Comparison of ENCODE assay signal across 1 cellular context in genomic region chr17:3502466-3502865, GRCh38.
TF ChIP-seq lines count a peak whose summit lies in the region.

No MANE protein-coding gene starts in this region.

TF ChIP-seq in GM23338, 12 proteins besides CTCF, POLR2A, EP300 and RAD21:
- no peak for TF ChIP-seq ZNF462 (CRISPR knock-in tag; IDR thresholded peaks at IDR 0.05)
- no peak for TF ChIP-seq NANOG (IDR thresholded peaks at IDR 0.05; ENCODE audit: borderline replicate concordance)
- TF ChIP-seq STAT1 (IDR thresholded peaks at IDR 0.05; ENCODE audit: unreplicated experiment): no peak
- TF ChIP-seq ZNF331 (CRISPR knock-in tag; IDR thresholded peaks at IDR 0.05; ENCODE audit: low read depth): no peak
- no peak for TF ChIP-seq REST (IDR thresholded peaks at IDR 0.05; ENCODE audit: unreplicated experiment)
- no peak for TF ChIP-seq JUNB (IDR thresholded peaks at IDR 0.05; ENCODE audit: unreplicated experiment)
- no peak for TF ChIP-seq POLR2AphosphoS5 (IDR thresholded peaks at IDR 0.05; ENCODE audit: low read depth)
- TF ChIP-seq EZH2phosphoT487 (IDR thresholded peaks at IDR 0.05; ENCODE audit: unreplicated experiment): no peak
- no peak for TF ChIP-seq CREB1 (CRISPR knock-in tag; IDR thresholded peaks at IDR 0.05; ENCODE audit: low read depth)
- TF ChIP-seq ETS1 (IDR thresholded peaks at IDR 0.05): no peak
- TF ChIP-seq EZH2 (IDR thresholded peaks at IDR 0.05; ENCODE audit: low read depth, unreplicated experiment): no peak
- TF ChIP-seq ZNF114 (CRISPR knock-in tag; IDR thresholded peaks at IDR 0.05): no peak
